In genomic region chr13:20590568-20590967, GRCh38 we compare ENCODE assay signal across 19 cellular contexts.
"Had no signal": no experiment of that assay in that cellular context is flagged by ENCODE, and none has a peak within 500 bp of the region (broad histone marks: within the 10 kb centered on the region; RNA-seq: fewer than 3 reads in every experiment).

No MANE protein-coding gene starts in this region.

- H2AFZ ChIP-seq: parathyroid adenoma had no signal

- H3K9ac ChIP-seq: parathyroid adenoma had no signal

- H3K27me3 ChIP-seq: dorsolateral prefrontal cortex, gastroesophageal sphincter, heart left ventricle, stomach, thyroid gland had no signal

- H3K9me3 ChIP-seq: gastroesophageal sphincter, heart left ventricle, lower lobe of right lung, stomach, thyroid gland had no signal

- H3K4me3 ChIP-seq: dorsolateral prefrontal cortex, gastroesophageal sphincter, heart left ventricle, lower lobe of right lung, stomach, thyroid gland had no signal

- H3K79me2 ChIP-seq: parathyroid adenoma had no signal

- H3K4me1 ChIP-seq: heart left ventricle, lower lobe of right lung, parathyroid adenoma, stomach, thyroid gland had no signal

- ATAC-seq: gastroesophageal sphincter; heart left ventricle; left cardiac atrium; left ventricle myocardium superior; lower lobe of right lung; natural killer cell treated with Interleukin-12 subunit alpha and Interleukin-12 subunit beta and Interleukin-15 and Interleukin-18, amount 100 ng/mL, for 72 hours; sciatic nerve; stimulated activated effector memory CD8-positive, alpha-beta T cell treated with anti-CD3 and anti-CD28 coated beads, Interleukin-12 subunit alpha, Interleukin-12 subunit beta, amount 100 ng/mL, for 72 hours had no signal

- H3K27ac ChIP-seq: dorsolateral prefrontal cortex, gastroesophageal sphincter, heart left ventricle, lower lobe of right lung, parathyroid adenoma, stomach, thyroid gland had no signal

- DNase-seq: dorsolateral prefrontal cortex; effector CD4-positive, alpha-beta T cell; foreskin fibroblast; heart left ventricle; hippocampal formation; left cardiac atrium; left ventricle myocardium superior; lower lobe of right lung; naive B cell; stimulated activated CD4-positive, alpha-beta T cell treated with anti-CD3 and anti-CD28 coated beads, Interleukin-2, amount 100 ng/mL, for 24 hours; stimulated activated CD4-positive, alpha-beta T cell treated with anti-CD3 and anti-CD28 coated beads, Interleukin-4, amount 100 ng/mL, for 24 hours; stimulated activated naive CD4-positive, alpha-beta T cell treated with Interleukin-2 at 50 U/mL for 16 hours; stomach; thyroid gland had no signal

- H3K36me3 ChIP-seq: thyroid gland had no signal
